Comparison of ENCODE assay signal across 8 cellular contexts in the genomic region with DNA sequence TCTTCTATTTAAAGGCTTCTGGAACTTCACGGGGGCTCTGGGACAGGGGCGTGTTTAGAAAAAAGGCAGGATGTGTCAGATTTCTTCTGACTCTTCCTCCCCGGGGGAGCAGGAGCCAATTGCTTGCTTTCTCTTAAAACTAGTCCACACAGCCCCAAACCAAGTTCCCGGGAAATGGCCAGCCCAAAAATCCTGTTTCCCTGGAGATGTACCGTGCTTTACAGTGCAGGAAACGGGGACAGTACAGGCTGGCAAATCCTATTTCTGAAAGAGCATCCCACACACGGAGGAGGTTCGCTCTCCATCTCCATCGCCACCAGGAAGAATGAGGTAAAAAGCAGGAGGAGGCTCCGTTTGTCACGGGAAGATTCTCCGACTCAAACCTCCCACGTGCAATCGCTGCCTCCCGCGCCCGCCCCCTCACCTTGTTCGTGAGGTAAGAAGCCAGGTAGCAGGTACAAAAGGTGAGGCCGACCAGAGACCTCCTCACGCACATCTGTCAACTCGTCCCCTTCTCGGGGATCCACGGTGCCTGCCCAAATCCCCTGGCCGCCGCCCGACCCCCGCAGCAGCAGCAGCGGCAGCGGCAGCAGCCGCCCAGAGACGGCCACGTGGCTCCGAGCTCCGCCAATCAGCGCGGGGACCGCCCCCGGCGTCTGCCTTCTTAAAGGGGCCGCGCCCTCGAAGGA. TPM values are rescaled to one million over a fixed set of nuclear protein-coding genes. Genes with fewer than 3 reads are reported as not detected.
A peak's percentile ranks its signal among the peaks of the same experiment; 100 is the strongest.
DNase-seq lines count a peak whose midpoint lies in the region; ATAC-seq and TF ChIP-seq lines count a peak whose summit lies in the region.

No MANE protein-coding gene starts in this region.

- H3K4me3 ChIP-seq in hepatocyte, result peak overlapping the region; percentile 72
- H3K4me3 ChIP-seq in aorta (ENCODE audit: low read length in 2 of 2), result peak overlapping the region; percentile 58 to 81

- H3K27ac ChIP-seq in hepatocyte, result peak overlapping the region; percentile 52
- H3K27ac ChIP-seq in aorta (ENCODE audit: low read depth in 1 of 2, low read length in 2 of 2), result peak overlapping the region in 1 of 2 donors; percentile 35

- peaks cover 3% of the 10 kb centered on the region for H3K79me2 ChIP-seq in hepatocyte

- peak; percentile 96 for ATAC-seq in HG02623 (IDR thresholded peaks at IDR 0.05; ENCODE audit: unreplicated experiment)
- ATAC-seq in aorta (ENCODE audit: low FRiP score), result peak; percentile 96

- H3K9me3 ChIP-seq in hepatocyte (ENCODE audit: low read depth) (no peaks in the 10 kb centered on the region), aorta (ENCODE audit: control insufficient read depth, low read length) (no peaks in the 10 kb centered on the region)

- under 1% methylated on average over 42 of the region's 42 CpGs for WGBS in hepatocyte (ENCODE audit: low lambda C conversion rate, missing lambda C conversion rate)
- WGBS in aorta, 2 donors, result 0% methylated on average over 42 of the region's 42 CpGs

- no peaks in the 10 kb centered on the region for H4K20me1 ChIP-seq in hepatocyte (ENCODE audit: insufficient read depth, poor library complexity, severe bottlenecking)

- H3K4me1 ChIP-seq in hepatocyte (ENCODE audit: insufficient read depth), result no peaks in the 10 kb centered on the region
- H3K4me1 ChIP-seq in aorta (ENCODE audit: control insufficient read depth in 1 of 2, insufficient read depth in 2 of 2, low read length in 2 of 2), result no peaks in the 10 kb centered on the region

- TF ChIP-seq CTCF in GM13977 (IDR thresholded peaks at IDR 0.05; ENCODE audit: extremely low read depth, insufficient read depth, missing control alignments) (no peak), hepatocyte (IDR thresholded peaks at IDR 0.05; ENCODE audit: poor library complexity) (no peak)

- intact Hi-C loops in aorta (cut with DNase I), result no loop called here

- DNase-seq in GM13977 (ENCODE audit: low spot score) (peak; percentile 85), NCI-H1105 treated with DMSO at 0.1 percent for 48 hours (lab: John Stamatoyannopoulos, UW) (peak; percentile 73), T1000 (lab: John Stamatoyannopoulos, UW) (peak; percentile 59), astrocyte of the hippocampus (ENCODE audit: low read depth, low spot score) (peak; percentile 90), hepatocyte (ENCODE audit: low spot score) (peak; percentile 92), renal cortical epithelial cell (ENCODE audit: low read depth) (peak; percentile 41), aorta (peak; percentile 91 to 96)

- no peaks in the 10 kb centered on the region for H3K9me2 ChIP-seq in hepatocyte (replicated peaks; ENCODE audit: insufficient read depth)

- H3K27me3 ChIP-seq in hepatocyte, result no peaks in the 10 kb centered on the region
- H3K27me3 ChIP-seq in aorta (ENCODE audit: control insufficient read depth in 1 of 2, insufficient read depth in 2 of 2, low read length in 1 of 2), result no peaks in the 10 kb centered on the region

- peak overlapping the region; percentile 82 for H2AFZ ChIP-seq in hepatocyte

- no peaks in the 10 kb centered on the region for H3K36me3 ChIP-seq in hepatocyte (replicated peaks; ENCODE audit: insufficient read depth, low read depth)
- no peaks in the 10 kb centered on the region for H3K36me3 ChIP-seq in aorta (ENCODE audit: control insufficient read depth in 1 of 2, insufficient read depth in 2 of 2, low read length in 1 of 2)

- peak overlapping the region; percentile 90 for H3K4me2 ChIP-seq in hepatocyte

- in situ Hi-C loops in GM13977 (cut with MboI; ENCODE audit: low pct_unique_long_range_greater_than_20kb, low sequenced_read_pairs, unreplicated experiment), result no loop called here

RNA-seq across cellular contexts. Expression of gene RIOK3, which starts 15.6 kb away (rescaled TPM):
- 70.7 and 95.2 TPM in 2 replicates for total RNA-seq in hepatocyte
- polyA plus RNA-seq in hepatocyte, result 53.9 and 57.5 TPM in 2 replicates
- 59.2 and 102 TPM in 2 replicates for total RNA-seq in renal cortical epithelial cell
- total RNA-seq in aorta, result 10 to 100 TPM; 55.3 to 63.4 TPM
- polyA plus RNA-seq in aorta, result 10 to 100 TPM; 43.0 to 66.5 TPM

Comparison
In these comparisons a context has a peak if more than half of its experiments do, and no peak if none do; other contexts are left out.
1. DNase-seq: peak in every context shown above with its lines; median percentile 94 in aorta; 92 in hepatocyte; 90 in astrocyte of the hippocampus; 85 in GM13977; 73 in NCI-H1105 treated with DMSO at 0.1 percent for 48 hours; 59 in T1000; 41 in renal cortical epithelial cell.